28 cellular contexts compared by ENCODE assay signal in genomic region chr7:34016876-34017275, GRCh38.
"Had no signal": no experiment of that assay in that cellular context is flagged by ENCODE, and none has a peak within 500 bp of the region (broad histone marks: within the 10 kb centered on the region; RNA-seq: fewer than 3 reads in every experiment).

No MANE protein-coding gene starts in this region.

- ATAC-seq: left colon; left lung; lower lobe of right lung; naive thymus-derived CD8-positive, alpha-beta T cell; pancreas; psoas muscle; right lobe of liver; stimulated activated memory B cell treated with anti-CD40 and anti-IgM and Interleukin-4, amounts not matched to agents 10 μg/mL and 1 μg/mL and 100 μg/mL, for 72 hours; stimulated activated naive CD8-positive, alpha-beta T cell treated with anti-CD3 and anti-CD28 coated beads, Interleukin-15, amount 100 ng/mL, for 72 hours had no signal

- H3K4me3 ChIP-seq: left lung, lower lobe of right lung, pancreas, psoas muscle, right atrium auricular region, right lobe of liver, smooth muscle cell, testis, thyroid gland, transverse colon, upper lobe of left lung, vagina had no signal

- DNase-seq: hypothalamus; immature natural killer cell; kidney; left colon; left lung; lower lobe of right lung; mammary epithelial cell; mesenchymal stem cell; naive thymus-derived CD8-positive, alpha-beta T cell; nucleus accumbens; pancreas; posterior cingulate gyrus; psoas muscle; right lobe of liver; stimulated activated CD4-positive, alpha-beta T cell treated with anti-CD3 and anti-CD28 coated beads, Interleukin-1b, Interleukin-23, amount 100 ng/mL, for 48 hours; stimulated activated CD4-positive, alpha-beta T cell treated with anti-CD3 and anti-CD28 coated beads, Interleukin-2, amount 100 ng/mL, for 48 hours; stimulated activated CD4-positive, alpha-beta T cell treated with anti-CD3 and anti-CD28 coated beads, Interleukin-4, amount 100 ng/mL, for 4 hours; stimulated activated CD8-positive, alpha-beta memory T cell treated with anti-CD3 and anti-CD28 coated beads, Interleukin-4, amount 100 ng/mL, for 48 hours; stimulated activated naive CD4-positive, alpha-beta T cell treated with Interleukin-2 at 50 U/mL for 16 hours; stimulated activated naive CD8-positive, alpha-beta T cell treated with anti-CD3 and anti-CD28 coated beads, Interleukin-15, amount 100 ng/mL, for 72 hours; testis; thyroid gland; transverse colon; upper lobe of left lung had no signal
